Comparison of ENCODE assay signal across 12 cellular contexts in genomic region chr17:28320215-28321061, GRCh38. TPM values are rescaled to one million over a fixed set of nuclear protein-coding genes. Genes with fewer than 3 reads are reported as not detected.
DNase-seq lines count a peak whose midpoint lies in the region; ATAC-seq, FAIRE-seq and TF ChIP-seq lines count a peak whose summit lies in the region.
"Had no signal": no experiment of that assay in that cellular context is flagged by ENCODE, and none has a peak within 500 bp of the region (broad histone marks: within the 10 kb centered on the region; RNA-seq: fewer than 3 reads in every experiment).

No MANE protein-coding gene starts in this region.

- peaks cover 26% of the 10 kb centered on the region for H3K4me1 Mint-ChIP-seq in activated naive CD8-positive, alpha-beta T cell (ENCODE audit: low read depth)

- H3K9me3 ChIP-seq in HAP-1 (no peaks in the 10 kb centered on the region), right lobe of liver (no peaks in the 10 kb centered on the region)

- no peaks in the 10 kb centered on the region for H3K9me3 Mint-ChIP-seq in activated naive CD8-positive, alpha-beta T cell (ENCODE audit: low read depth)

- H3K27ac ChIP-seq in 22Rv1 (peak overlapping the region; percentile 85), right lobe of liver (peak overlapping the region; percentile 76 to 91 (median 89))

- H3K36me3 Mint-ChIP-seq in activated naive CD8-positive, alpha-beta T cell, result peaks cover 10% of the 10 kb centered on the region

- intact Hi-C loops in right lobe of liver (cut with DNase I), result no loop called here

- H3K36me3 ChIP-seq in HAP-1 (replicated peaks) (peaks cover 20% of the 10 kb centered on the region), right lobe of liver (no peaks in the 10 kb centered on the region)

- H3K4me1 ChIP-seq in HAP-1 (peaks cover 26% of the 10 kb centered on the region), right lobe of liver (peaks cover 0 to 57% (median 8%) of the 10 kb centered on the region in 4 donors)

- no peak for TF ChIP-seq POLR2A in right lobe of liver (IDR thresholded peaks at IDR 0.05)

- WGBS in right lobe of liver (ENCODE audit: insufficient coverage, low coverage, low lambda C conversion rate, missing lambda C conversion rate), result 28% methylated on average over 8 of the region's 8 CpGs

- ATAC-seq in right lobe of liver, result no peak

- H3K27ac Mint-ChIP-seq in activated naive CD8-positive, alpha-beta T cell, result peak overlapping the region; percentile 5

- FAIRE-seq in GM19239 (lab: Jason Lieb, UNC), result no peak

- DNase-seq in HAP-1 (ENCODE audit: low spot score in 2 of 2) (no peak), right lobe of liver (no peak), NCI-H2227 treated with DMSO at 0.1 percent for 48 hours (lab: John Stamatoyannopoulos, UW) (no peak), occipital lobe (lab: John Stamatoyannopoulos, UW) (no peak), GM19239 (ENCODE audit: insufficient read length, low spot score) (no peak)
- DNase-seq in stimulated activated CD4-positive, alpha-beta T cell treated with anti-CD3 and anti-CD28 coated beads, Interleukin-1b, Interleukin-23, amount 100 ng/mL, for 48 hours, result no peak
- DNase-seq: DMS53, posterior cingulate gyrus had no signal

- H3K27me3 Mint-ChIP-seq in activated naive CD8-positive, alpha-beta T cell, result no peaks in the 10 kb centered on the region

- TF ChIP-seq CTCF in 22Rv1 (IDR thresholded peaks at IDR 0.05), result no peak
- TF ChIP-seq CTCF in right lobe of liver (IDR thresholded peaks at IDR 0.05), result no peak

- H3K27me3 ChIP-seq in HAP-1 (ENCODE audit: low read depth), result no peaks in the 10 kb centered on the region
- no peaks in the 10 kb centered on the region for H3K27me3 ChIP-seq in right lobe of liver

- H3K4me3 Mint-ChIP-seq in activated naive CD8-positive, alpha-beta T cell, result peak overlapping the region; percentile 93

- in situ Hi-C loops in HAP-1 (cut with MboI; ENCODE audit: low sequenced_read_pairs), result loop anchor here (5.0 kb wide), 1 partner anchor 37 kb away; the partner anchor contains the start of gene POLDIP2

- H3K4me3 ChIP-seq in HAP-1, result peak overlapping the region; percentile 72
- peak overlapping the region; percentile 67 to 77 (median 75) for H3K4me3 ChIP-seq in right lobe of liver

RNA-seq across cellular contexts. Expression of gene TMEM97, which starts 1.4 kb away (rescaled TPM):
- total RNA-seq in right lobe of liver, result 10 to 100 TPM; 20.0 to 84.0 (median 44.2) TPM
- total RNA-seq in occipital lobe, result 24.6 TPM

RNA-seq across cellular contexts. Expression of gene IFT20, which starts 14.8 kb away (rescaled TPM):
- 10 to 100 TPM; 20.6 to 29.6 (median 26.1) TPM for total RNA-seq in right lobe of liver
- 29.6 TPM for total RNA-seq in occipital lobe

RNA-seq across cellular contexts. Expression of gene TNFAIP1, which starts 15.1 kb away (rescaled TPM):
- total RNA-seq in right lobe of liver, result 10 to 100 TPM; 32.3 to 87.6 (median 38.2) TPM
- 25.9 TPM for total RNA-seq in occipital lobe

RNA-seq across cellular contexts. Expression of gene POLDIP2, which starts 36.9 kb away (rescaled TPM):
- total RNA-seq in right lobe of liver, result 100 to 1,000 TPM in 5 of 6 experiments, 10 to 100 TPM in 1; 92.5 to 156 (median 130) TPM
- 39.6 TPM for total RNA-seq in occipital lobe

RNA-seq across cellular contexts. Expression of gene SEBOX, which starts 44.6 kb away (rescaled TPM):
- total RNA-seq in right lobe of liver, result not detected
- not detected for total RNA-seq in occipital lobe
- total RNA-seq: dermis microvascular lymphatic vessel endothelial cell; T-helper 1 cell treated with Interleukin-12 subunit alpha and Interleukin-12 subunit beta and Interleukin-4 antibody, amounts not matched to agents 30 ng/mL and 1 ng/mL, for 36 hours had no signal
